In the genomic region with DNA sequence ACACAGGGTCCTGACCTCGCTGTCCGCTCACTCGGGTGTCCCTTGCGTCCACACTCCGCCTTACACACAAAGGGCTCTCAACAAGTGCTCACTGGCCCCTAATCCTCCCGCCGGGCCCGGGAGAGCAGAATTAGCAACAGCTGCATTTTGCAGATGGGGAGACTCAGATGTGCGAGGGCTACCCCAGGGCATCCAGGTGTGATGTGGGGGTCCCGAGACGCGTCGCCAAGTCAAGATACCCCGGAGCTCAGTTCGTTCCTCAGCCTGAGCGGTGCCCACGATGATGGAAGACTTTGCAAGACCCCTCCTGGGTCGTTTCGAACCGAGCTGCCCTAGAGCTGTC, we compare ENCODE assay signal across 8 cellular contexts. TPM values are rescaled to one million over a fixed set of nuclear protein-coding genes. Genes with fewer than 3 reads are reported as not detected.
DNase-seq lines count a peak whose midpoint lies in the region; ATAC-seq, FAIRE-seq and TF ChIP-seq lines count a peak whose summit lies in the region.

No MANE protein-coding gene starts in this region.

- peak overlapping the region; percentile 40; the same call in 1 of the 2 replicates for H3K4me3 ChIP-seq in iPS DF 6.9 (ENCODE audit: low read length)
- peak overlapping the region; percentile 67 for H3K4me3 ChIP-seq in skeletal muscle satellite cell (ENCODE audit: low read length)

- POLR2A ChIA-PET in activated CD4-positive, alpha-beta memory T cell treated with anti-CD3 and anti-CD28 coated beads, Interleukin-2, amount 10 ng/mL, durations not matched to agents 7 days and 5 days (lab: Charles Lee) = interaction anchor here (0.7 to 2.2 kb wide), 3 partner anchors 29 to 284 kb away, joined by 3 to 6 read pairs (median 6); partner anchors contain the start of genes LSM3 and XPC

- H3K27me3 Mint-ChIP-seq in activated CD4-positive, alpha-beta memory T cell treated with anti-CD3 and anti-CD28 coated beads, Interleukin-2, amount 10 ng/mL, durations not matched to agents 7 days and 5 days = peaks cover 4% of the 10 kb centered on the region

- H3K27ac ChIP-seq in iPS DF 6.9 (ENCODE audit: low read length) = no peak overlapping the region

- CTCF ChIA-PET in activated CD4-positive, alpha-beta memory T cell treated with anti-CD3 and anti-CD28 coated beads, Interleukin-2, amount 10 ng/mL, durations not matched to agents 7 days and 5 days (lab: Charles Lee) = interaction anchor here (0.7 to 0.8 kb wide), 2 partner anchors 14 to 237 kb away, joined by 3 read pairs; partner anchors contain the start of gene WNT7A

- peaks cover 17% of the 10 kb centered on the region for H3K9me3 Mint-ChIP-seq in activated CD4-positive, alpha-beta memory T cell treated with anti-CD3 and anti-CD28 coated beads, Interleukin-2, amount 10 ng/mL, durations not matched to agents 7 days and 5 days

- DNase-seq in GM20000 (ENCODE audit: low spot score) (peak; percentile 4), iPS DF 6.9 (ENCODE audit: low read depth, low spot score) (no peak), urothelium cell line (ENCODE audit: low spot score) (no peak)
- DNase-seq in activated CD4-positive, alpha-beta memory T cell treated with anti-CD3 and anti-CD28 coated beads, Interleukin-2, amount 10 ng/mL, durations not matched to agents 7 days and 5 days = no peak

- H3K36me3 ChIP-seq in iPS DF 6.9 (ENCODE audit: control insufficient read depth, insufficient read depth, low read length) = no peaks in the 10 kb centered on the region
- no peaks in the 10 kb centered on the region for H3K36me3 ChIP-seq in skeletal muscle satellite cell (ENCODE audit: insufficient read depth, low read length)

- peaks cover 40% of the 10 kb centered on the region for H3K4me1 Mint-ChIP-seq in activated CD4-positive, alpha-beta memory T cell treated with anti-CD3 and anti-CD28 coated beads, Interleukin-2, amount 10 ng/mL, durations not matched to agents 7 days and 5 days

- peaks cover 2% of the 10 kb centered on the region; the same call in 1 of the 2 replicates for H3K4me1 ChIP-seq in iPS DF 6.9 (ENCODE audit: control insufficient read depth, insufficient read depth, low read length)
- peaks cover 4% of the 10 kb centered on the region for H3K4me1 ChIP-seq in skeletal muscle satellite cell (ENCODE audit: control insufficient read depth, insufficient read depth, low read length)

- H3K27me3 ChIP-seq in iPS DF 6.9 (ENCODE audit: control insufficient read depth, insufficient read depth, low read length) = peaks cover 7% of the 10 kb centered on the region; the same call in 1 of the 2 replicates
- peaks cover 12% of the 10 kb centered on the region for H3K27me3 ChIP-seq in skeletal muscle satellite cell (ENCODE audit: control insufficient read depth, insufficient read depth, low read length)

- peak overlapping the region; percentile 79 for H3K4me2 ChIP-seq in skeletal muscle satellite cell (ENCODE audit: low read length)

- peak overlapping the region; percentile 85 for H3K4me3 Mint-ChIP-seq in activated CD4-positive, alpha-beta memory T cell treated with anti-CD3 and anti-CD28 coated beads, Interleukin-2, amount 10 ng/mL, durations not matched to agents 7 days and 5 days

- WGBS in iPS DF 6.9 (ENCODE audit: insufficient coverage, insufficient read length) = no CpG with 5 or more reads among the region's 20 CpGs

- H3K9me3 ChIP-seq in iPS DF 6.9 (ENCODE audit: control insufficient read depth, insufficient read depth, low read length) = no peaks in the 10 kb centered on the region
- no peaks in the 10 kb centered on the region for H3K9me3 ChIP-seq in skeletal muscle satellite cell (replicated peaks; ENCODE audit: low read length)

- no peak for FAIRE-seq in urothelium cell line (lab: Jason Lieb, UNC)

- no peak for TF ChIP-seq CTCF in GM20000 (IDR thresholded peaks at IDR 0.05; ENCODE audit: extremely low read depth, missing control alignments)

- H3K27ac Mint-ChIP-seq in activated CD4-positive, alpha-beta memory T cell treated with anti-CD3 and anti-CD28 coated beads, Interleukin-2, amount 10 ng/mL, durations not matched to agents 7 days and 5 days = peak overlapping the region; percentile 75

- peak overlapping the region; percentile 77 for H3K9ac ChIP-seq in skeletal muscle satellite cell (ENCODE audit: low read depth, low read length)

- ATAC-seq in GM21786 (IDR thresholded peaks at IDR 0.05; ENCODE audit: unreplicated experiment) (no peak), HG03159 (IDR thresholded peaks at IDR 0.05; ENCODE audit: unreplicated experiment) (no peak), HG03571 (IDR thresholded peaks at IDR 0.05; ENCODE audit: unreplicated experiment) (no peak)

- peaks cover 11% of the 10 kb centered on the region for H3K36me3 Mint-ChIP-seq in activated CD4-positive, alpha-beta memory T cell treated with anti-CD3 and anti-CD28 coated beads, Interleukin-2, amount 10 ng/mL, durations not matched to agents 7 days and 5 days (ENCODE audit: low read depth)

RNA-seq across cellular contexts. Expression of gene WNT7A, which starts 14.9 kb away (rescaled TPM):
- total RNA-seq in activated CD4-positive, alpha-beta memory T cell treated with anti-CD3 and anti-CD28 coated beads, Interleukin-2, amount 10 ng/mL, durations not matched to agents 7 days and 5 days = under 1 TPM in 1 of 2 experiments, not detected in 1; 0.13 TPM
- not detected in 2 replicates for total RNA-seq in skeletal muscle satellite cell (2012; rRNA removed)
